In genomic region chr2:215548714-215549113, GRCh38 we compare ENCODE assay signal across 2 cellular contexts.
TF ChIP-seq lines count a peak whose summit lies in the region.

No MANE protein-coding gene starts in this region.

TF ChIP-seq in IMR-90, 13 proteins besides CTCF, POLR2A, EP300 and RAD21:
- no peak for TF ChIP-seq RFX5 (IDR thresholded peaks at IDR 0.05; ENCODE audit: low read depth, low read length)
- TF ChIP-seq MAFK (IDR thresholded peaks at IDR 0.05; ENCODE audit: low read depth, low read length) = no peak
- no peak for TF ChIP-seq RCOR1 (IDR thresholded peaks at IDR 0.05; ENCODE audit: insufficient replicate concordance, low read length)
- TF ChIP-seq, protein P1, sequence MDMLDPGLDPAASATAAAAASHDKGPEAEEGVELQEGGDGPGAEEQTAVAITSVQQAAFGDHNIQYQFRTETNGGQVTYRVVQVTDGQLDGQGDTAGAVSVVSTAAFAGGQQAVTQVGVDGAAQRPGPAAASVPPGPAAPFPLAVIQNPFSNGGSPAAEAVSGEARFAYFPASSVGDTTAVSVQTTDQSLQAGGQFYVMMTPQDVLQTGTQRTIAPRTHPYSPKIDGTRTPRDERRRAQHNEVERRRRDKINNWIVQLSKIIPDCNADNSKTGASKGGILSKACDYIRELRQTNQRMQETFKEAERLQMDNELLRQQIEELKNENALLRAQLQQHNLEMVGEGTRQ (IDR thresholded peaks at IDR 0.05; ENCODE audit: low read depth, low read length) = no peak
- peak; percentile 19; the same call in 1 of the 2 replicates for TF ChIP-seq CEBPB (IDR thresholded peaks at IDR 0.05; ENCODE audit: low read depth, low read length)

TF ChIP-seq in K562, 482 proteins besides CTCF, POLR2A, EP300 and RAD21:
- TF ChIP-seq FOSL1 (tag; conservative IDR thresholded peaks at IDR 0.05) (0 out of 2 replicates have a peak, but pooled peaks have one; percentile 12), ZNF766 (CRISPR knock-in tag; conservative IDR thresholded peaks at IDR 0.05) (no peak), ZNF311 (CRISPR knock-in tag; IDR thresholded peaks at IDR 0.05) (no peak)
